Comparison of ENCODE assay signal across 8 cellular contexts in genomic region chr3:188348445-188349244, GRCh38.
DNase-seq lines count a peak whose midpoint lies in the region; ATAC-seq and TF ChIP-seq lines count a peak whose summit lies in the region.

No MANE protein-coding gene starts in this region.

- 0 out of 2 replicates have a peak, but pooled peaks cover 2% of the 10 kb centered on the region for H3K36me3 ChIP-seq in DOHH2 (ENCODE audit: control insufficient read depth, low read length)
- no peaks in the 10 kb centered on the region for H3K36me3 ChIP-seq in Peyer's patch
- H3K36me3 ChIP-seq in trophoblast cell (ENCODE audit: control insufficient read depth in 1 of 2, insufficient read depth in 2 of 2, low read length in 2 of 2) = no peaks in the 10 kb centered on the region

- H2AFZ ChIP-seq in trophoblast cell (ENCODE audit: insufficient read depth, low read length, poor library complexity) = no peak overlapping the region

- no peak overlapping the region for H3K14ac ChIP-seq in trophoblast cell (ENCODE audit: low read length)

- no peaks in the 10 kb centered on the region for H3K9me2 ChIP-seq in DOHH2 (replicated peaks; ENCODE audit: control insufficient read depth, low read length)

- H3K4ac ChIP-seq in trophoblast cell (ENCODE audit: low read depth, low read length) = no peak overlapping the region

- H3K4me2 ChIP-seq in DOHH2 (ENCODE audit: low read length) = peak overlapping the region; percentile 18; the same call in 1 of the 2 replicates
- H3K4me2 ChIP-seq in trophoblast cell (ENCODE audit: low read length) = no peak overlapping the region

- H3F3A ChIP-seq in DOHH2 (ENCODE audit: control insufficient read depth, insufficient read depth) = no peaks in the 10 kb centered on the region

- no peak overlapping the region for H3K23ac ChIP-seq in trophoblast cell (ENCODE audit: low read length)

- H4K20me1 ChIP-seq in DOHH2 (ENCODE audit: control insufficient read depth, insufficient read depth, low read depth, low read length) = no peaks in the 10 kb centered on the region

- no peak overlapping the region for H3K18ac ChIP-seq in trophoblast cell (ENCODE audit: low read length)

- H3K27ac ChIP-seq in DOHH2 (ENCODE audit: low read depth, low read length) = no peak overlapping the region
- H3K27ac ChIP-seq in Peyer's patch = peak overlapping the region in 2 of 4 donors; percentile 54 to 62
- H3K27ac ChIP-seq in trophoblast cell (ENCODE audit: low read depth, low read length) = no peak overlapping the region

- no peak overlapping the region for H4K91ac ChIP-seq in trophoblast cell (ENCODE audit: low read depth, low read length)

- no peak overlapping the region for H2BK12ac ChIP-seq in trophoblast cell (ENCODE audit: low read length)

- H4K12ac ChIP-seq in trophoblast cell (ENCODE audit: low read depth, low read length) = no peak overlapping the region

- no peak overlapping the region for H2BK120ac ChIP-seq in trophoblast cell (ENCODE audit: insufficient read depth, low read length, poor library complexity)

- H3K9ac ChIP-seq in trophoblast cell (ENCODE audit: low read length) = no peak overlapping the region

- no peak overlapping the region for H2AK5ac ChIP-seq in trophoblast cell (ENCODE audit: low read length)

- WGBS in trophoblast cell (ENCODE audit: extremely low coverage, insufficient coverage, insufficient read length) = no CpG with 5 or more reads among the region's 7 CpGs

- H3K9me3 ChIP-seq in DOHH2 (ENCODE audit: control insufficient read depth, insufficient read depth, low read length) (no peaks in the 10 kb centered on the region), Peyer's patch (no peaks in the 10 kb centered on the region), trophoblast cell (ENCODE audit: insufficient read depth, low read depth, low read length) (no peaks in the 10 kb centered on the region)

- ATAC-seq in GM21737 (IDR thresholded peaks at IDR 0.05; ENCODE audit: unreplicated experiment) = no peak
- no peak for ATAC-seq in HG03135 (IDR thresholded peaks at IDR 0.05; ENCODE audit: unreplicated experiment)
- ATAC-seq in GM18858 (IDR thresholded peaks at IDR 0.05; ENCODE audit: unreplicated experiment) = no peak

- no peak overlapping the region for H2BK5ac ChIP-seq in trophoblast cell (ENCODE audit: low read depth, low read length, poor library complexity)

- H3K79me2 ChIP-seq in DOHH2 (ENCODE audit: control insufficient read depth, low read length) = peaks cover 15% of the 10 kb centered on the region
- H3K79me2 ChIP-seq in trophoblast cell (ENCODE audit: control insufficient read depth, insufficient read depth, low read length, poor library complexity) = no peaks in the 10 kb centered on the region

- TF ChIP-seq POLR2A in Peyer's patch (IDR thresholded peaks at IDR 0.05) = no peak

- DNase-seq in Peyer's patch = peak in 2 of 3 donors; percentile 75 to 78
- peak; percentile 97 for DNase-seq in fibroblast of pulmonary artery (ENCODE audit: low read depth)
- peak; percentile 36 to 80 for DNase-seq in trophoblast cell
- no peak for DNase-seq in NCI-H146 treated with DMSO at 0.1 percent for 48 hours (lab: John Stamatoyannopoulos, UW; ENCODE audit: unreplicated experiment)

- TF ChIP-seq CTCF in DOHH2 (IDR thresholded peaks at IDR 0.05; ENCODE audit: low read depth, low read length, poor library complexity, severe bottlenecking) = no peak
- no peak for TF ChIP-seq CTCF in Peyer's patch (IDR thresholded peaks at IDR 0.05)
- TF ChIP-seq CTCF in fibroblast of pulmonary artery (IDR thresholded peaks at IDR 0.05; ENCODE audit: low read length, missing control alignments) = no peak

- H3K27me3 ChIP-seq in DOHH2 (ENCODE audit: control insufficient read depth, low read length) (no peaks in the 10 kb centered on the region), Peyer's patch (no peaks in the 10 kb centered on the region), trophoblast cell (ENCODE audit: insufficient read depth, low read length) (no peaks in the 10 kb centered on the region)

- no peak overlapping the region for H3K4me3 ChIP-seq in DOHH2 (ENCODE audit: low read length)
- no peak overlapping the region for H3K4me3 ChIP-seq in Peyer's patch
- no peak overlapping the region for H3K4me3 ChIP-seq in fibroblast of pulmonary artery (replicated peaks; ENCODE audit: low read depth, low read length)
- no peak overlapping the region for H3K4me3 ChIP-seq in trophoblast cell (ENCODE audit: low read depth, low read length)

- no peaks in the 10 kb centered on the region for H3K79me1 ChIP-seq in trophoblast cell (ENCODE audit: low read length)

- no peak overlapping the region for H4K8ac ChIP-seq in trophoblast cell (ENCODE audit: low read depth, low read length)

- H3K4me1 ChIP-seq in DOHH2 (ENCODE audit: control insufficient read depth, low read length) (peaks cover 80% of the 10 kb centered on the region), Peyer's patch (peaks cover 0 to 23% (median 3%) of the 10 kb centered on the region in 4 donors), trophoblast cell (ENCODE audit: control insufficient read depth in 1 of 2, insufficient read depth in 2 of 2, low read length in 2 of 2) (peaks cover 2 to 7% of the 10 kb centered on the region in 2 experiments)
